Comparison of ENCODE assay signal across 12 cellular contexts in genomic region chr10:77872151-77872946, GRCh38. TPM values are rescaled to one million over a fixed set of nuclear protein-coding genes. Genes with fewer than 3 reads are reported as not detected.
A peak's percentile ranks its signal among the peaks of the same experiment; 100 is the strongest.
DNase-seq lines count a peak whose midpoint lies in the region; ATAC-seq, FAIRE-seq and TF ChIP-seq lines count a peak whose summit lies in the region.
"Had no signal": no experiment of that assay in that cellular context is flagged by ENCODE, and none has a peak within 500 bp of the region (broad histone marks: within the 10 kb centered on the region; RNA-seq: fewer than 3 reads in every experiment).

No MANE protein-coding gene starts in this region.

- H3K36me3 Mint-ChIP-seq in progenitor cell of endocrine pancreas (ENCODE audit: insufficient read depth): peaks cover 6% of the 10 kb centered on the region
- H3K36me3 Mint-ChIP-seq: activated naive CD8-positive, alpha-beta T cell treated with anti-CD3 and anti-CD28 coated beads for 36 hours had no signal

- H4K20me1 ChIP-seq in BLaER1: peaks cover 53% of the 10 kb centered on the region

- H3K4me1 Mint-ChIP-seq in progenitor cell of endocrine pancreas (ENCODE audit: low read depth): peaks cover 20% of the 10 kb centered on the region

- TF ChIP-seq CTCF in progenitor cell of endocrine pancreas (IDR thresholded peaks at IDR 0.05; ENCODE audit: unreplicated experiment): no peak

- H3K36me3 ChIP-seq in BLaER1: peaks cover 12% of the 10 kb centered on the region; the same call in 1 of the 2 replicates
- H3K36me3 ChIP-seq: neutrophil had no signal

- peaks cover 31% of the 10 kb centered on the region for H3K4me1 ChIP-seq in BLaER1

- no peaks in the 10 kb centered on the region for H3K27me3 Mint-ChIP-seq in progenitor cell of endocrine pancreas
- H3K27me3 Mint-ChIP-seq: activated CD4-positive, alpha-beta T cell treated with anti-CD3 and anti-CD28 coated beads for 36 hours had no signal

- peak overlapping the region; percentile 28 for H3K27ac Mint-ChIP-seq in progenitor cell of endocrine pancreas
- H3K27ac Mint-ChIP-seq: activated CD4-positive, alpha-beta T cell treated with anti-CD3 and anti-CD28 coated beads for 36 hours had no signal

- no peak for FAIRE-seq in RCC 7860 (lab: Jason Lieb, UNC)

- no peaks in the 10 kb centered on the region for H3K27me3 ChIP-seq in BLaER1
- H3K27me3 ChIP-seq: Peyer's patch had no signal

- no peaks in the 10 kb centered on the region for H3K9me3 Mint-ChIP-seq in progenitor cell of endocrine pancreas (ENCODE audit: low read depth)
- H3K9me3 Mint-ChIP-seq: activated naive CD8-positive, alpha-beta T cell treated with anti-CD3 and anti-CD28 coated beads for 36 hours had no signal

- no peaks in the 10 kb centered on the region for H3K9me3 ChIP-seq in BLaER1
- H3K9me3 ChIP-seq: neutrophil, Peyer's patch had no signal

- DNase-seq in amygdala (lab: John Stamatoyannopoulos, UW) (peak in 54 of 56 donors; percentile 37 to 93 (median 76)), globus pallidus (ENCODE audit: low spot score) (peak; percentile 90), progenitor cell of endocrine pancreas (ENCODE audit: low spot score, unreplicated experiment) (no peak), COLO829 (ENCODE audit: low spot score) (no peak), RCC 7860 (ENCODE audit: low spot score) (no peak)
- DNase-seq: activated CD4-positive, alpha-beta T cell treated with anti-CD3 and anti-CD28 coated beads for 36 hours; activated naive CD8-positive, alpha-beta T cell treated with anti-CD3 and anti-CD28 coated beads for 36 hours; Peyer's patch had no signal

- no peak overlapping the region for H3K4me3 Mint-ChIP-seq in progenitor cell of endocrine pancreas (ENCODE audit: low read depth)
- H3K4me3 Mint-ChIP-seq: activated CD4-positive, alpha-beta T cell treated with anti-CD3 and anti-CD28 coated beads for 36 hours; activated naive CD8-positive, alpha-beta T cell treated with anti-CD3 and anti-CD28 coated beads for 36 hours had no signal

- H3K27ac ChIP-seq in BLaER1: no peak overlapping the region
- H3K27ac ChIP-seq: neutrophil had no signal

- H3K4me2 ChIP-seq in BLaER1: peak overlapping the region; percentile 72; the same call in 1 of the 2 replicates

- no peak overlapping the region for H3K9ac ChIP-seq in BLaER1

- ATAC-seq in HG02678 (IDR thresholded peaks at IDR 0.05; ENCODE audit: unreplicated experiment) (no peak), GM21723 (IDR thresholded peaks at IDR 0.05; ENCODE audit: unreplicated experiment) (no peak)

- no peak overlapping the region for H3K4me3 ChIP-seq in BLaER1
- H3K4me3 ChIP-seq: Peyer's patch had no signal

RNA-seq across cellular contexts. Expression of gene DLG5, which starts 54.2 kb away (rescaled TPM):
- 132 and 149 TPM in 2 replicates for total RNA-seq in progenitor cell of endocrine pancreas

Comparison
In these comparisons a context has a peak if more than half of its experiments do, and no peak if none do; other contexts are left out.
1. DNase-seq: peak in amygdala (54 of 56) and globus pallidus (single experiment); none in progenitor cell of endocrine pancreas (single experiment), COLO829 (single experiment) and RCC 7860 (single experiment).